8 cellular contexts compared by ENCODE assay signal in the genomic region with DNA sequence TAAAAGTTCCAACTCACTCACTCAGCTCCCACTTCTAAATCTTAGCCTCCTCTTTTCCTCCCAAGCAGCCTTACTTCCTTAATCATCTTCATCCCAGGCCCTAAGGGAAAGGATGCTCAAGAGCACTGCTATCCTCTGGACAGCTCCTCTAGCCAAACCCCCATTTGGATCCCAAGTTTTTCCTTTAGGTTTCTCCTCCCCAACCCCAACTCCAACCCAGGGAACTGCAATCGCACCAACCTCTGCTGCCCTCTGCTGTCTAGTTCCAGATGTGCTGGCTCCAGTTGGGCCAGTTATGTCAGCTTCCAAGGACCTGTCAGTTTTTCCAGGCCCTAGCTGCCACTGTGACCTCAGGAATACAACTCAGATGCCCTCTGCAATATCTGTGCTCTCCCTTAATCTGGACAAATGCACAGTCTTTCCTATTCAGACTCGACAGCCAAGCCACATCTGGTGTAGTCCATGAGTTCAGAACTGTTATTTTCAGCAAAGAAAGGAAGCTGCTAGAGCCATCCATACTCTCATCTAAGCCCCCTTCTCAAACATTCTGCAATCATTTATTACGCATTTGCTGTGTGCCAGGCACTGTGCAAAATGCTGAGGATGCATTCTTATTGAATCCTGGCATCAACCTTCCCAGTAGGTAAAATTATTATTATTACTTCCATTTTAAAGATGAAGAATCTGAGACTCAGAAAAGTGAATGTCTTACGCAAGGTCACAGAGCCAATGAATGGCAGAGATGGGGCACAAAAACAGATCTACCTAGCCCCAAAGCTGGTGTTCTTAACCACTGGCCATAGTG. TPM values are rescaled to one million over a fixed set of nuclear protein-coding genes. Genes with fewer than 3 reads are reported as not detected.
DNase-seq lines count a peak whose midpoint lies in the region; ATAC-seq and TF ChIP-seq lines count a peak whose summit lies in the region.

No MANE protein-coding gene starts in this region.

- POLR2A ChIA-PET in SK-N-SH (lab: Yijun Ruan, JAX), result interaction anchor here (0.9 to 1.6 kb wide), 2 partner anchors 12 to 32 kb away, joined by 3 to 6 read pairs; partner anchors contain the start of gene XPNPEP2

- CTCF ChIA-PET in SK-N-SH (lab: Yijun Ruan, JAX), result interaction anchor here (0.6 to 4.9 kb wide), 49 partner anchors 9 to 340 kb away, joined by 3 to 119 read pairs (median 4); partner anchors contain the start of genes APLN and XPNPEP2

- H3K4me3 ChIP-seq in SK-N-SH (ENCODE audit: low read depth in 2 of 2, low read length in 1 of 2) (no peak overlapping the region), choroid plexus epithelial cell (ENCODE audit: low read depth, low read length) (no peak overlapping the region), left lung (no peak overlapping the region)

- no peaks in the 10 kb centered on the region for H3K9me2 ChIP-seq in SK-N-SH

- peaks cover 6% of the 10 kb centered on the region for H3K27me3 ChIP-seq in SK-N-SH (ENCODE audit: insufficient read depth)
- H3K27me3 ChIP-seq in left lung, result peaks cover 0 to 4% of the 10 kb centered on the region in 2 donors

- H3K9ac ChIP-seq in SK-N-SH, result no peak overlapping the region

- H3K36me3 ChIP-seq in SK-N-SH (replicated peaks in 1 of 2; ENCODE audit: control insufficient read depth in 1 of 2, insufficient read depth in 2 of 2, low read length in 1 of 2) (no peaks in the 10 kb centered on the region), left lung (no peaks in the 10 kb centered on the region)

- H3K79me2 ChIP-seq in SK-N-SH (ENCODE audit: insufficient read depth), result no peaks in the 10 kb centered on the region

- TF ChIP-seq EP300 in SK-N-SH (IDR thresholded peaks at IDR 0.05; ENCODE audit: borderline replicate concordance in 1 of 2, low read depth in 1 of 2, low read length in 1 of 2), result no peak

- H3F3A ChIP-seq in SK-N-SH (replicated peaks; ENCODE audit: insufficient read depth), result no peaks in the 10 kb centered on the region

- peak; percentile 88 for TF ChIP-seq RAD21 in SK-N-SH (IDR thresholded peaks at IDR 0.05; ENCODE audit: low read length)

- no peaks in the 10 kb centered on the region; a peak in 1 of 4 replicates for H3K4me1 ChIP-seq in SK-N-SH (ENCODE audit: control insufficient read depth in 1 of 2, insufficient read depth in 2 of 2, low read depth in 1 of 2, low read length in 1 of 2)
- no peaks in the 10 kb centered on the region for H3K4me1 ChIP-seq in left lung

- WGBS in SK-N-SH (ENCODE audit: low lambda C conversion rate), result 15% methylated on average over 4 of the region's 4 CpGs

- intact Hi-C loops in left lung (cut with DNase I), result loop anchor here in 1 of 2 donors (10.0 kb wide), 2 partner anchors 92 to 122 kb away; no protein-coding TSS in a partner anchor

- no peak overlapping the region for H3K4me2 ChIP-seq in SK-N-SH

- H3K27ac ChIP-seq in SK-N-SH (ENCODE audit: low read depth in 2 of 2, low read length in 1 of 2), result no peak overlapping the region
- H3K27ac ChIP-seq in left lung, result no peak overlapping the region

- ATAC-seq in left lung, result peak; percentile 93
- ATAC-seq in stimulated activated naive CD8-positive, alpha-beta T cell treated with anti-CD3 and anti-CD28 coated beads, Interleukin-15, Interleukin-2, amounts not matched to agents 100 U/mL and 50 U/mL, for 24 hours, result no peak
- ATAC-seq in HG03097 (IDR thresholded peaks at IDR 0.05; ENCODE audit: low FRiP score, unreplicated experiment), result no peak
- ATAC-seq in HG02885 (IDR thresholded peaks at IDR 0.05; ENCODE audit: poor library complexity, unreplicated experiment), result no peak

- H4K20me1 ChIP-seq in SK-N-SH (ENCODE audit: insufficient read depth), result no peaks in the 10 kb centered on the region

- H2AFZ ChIP-seq in SK-N-SH (ENCODE audit: low read depth), result no peak overlapping the region

- TF ChIP-seq CTCF in SK-N-SH (IDR thresholded peaks at IDR 0.05), result peak; percentile 89
- peak; percentile 84 for TF ChIP-seq CTCF in choroid plexus epithelial cell (conservative IDR thresholded peaks at IDR 0.05; ENCODE audit: low read depth, low read length)
- peak; percentile 63 to 70 for TF ChIP-seq CTCF in left lung (IDR thresholded peaks at IDR 0.05)

- H3K9me3 ChIP-seq in SK-N-SH (no peaks in the 10 kb centered on the region), left lung (no peaks in the 10 kb centered on the region)

- DNase-seq in DMS53 (lab: John Stamatoyannopoulos, UW) (peak; percentile 75), HuH-7.5 (ENCODE audit: low spot score) (peak; percentile 27), SK-N-SH (peak; percentile 51), choroid plexus epithelial cell (ENCODE audit: low read depth) (peak; percentile 68), left lung (peak in 1 of 2 donors; percentile 44)
- peak; percentile 50 for DNase-seq in stimulated activated naive CD8-positive, alpha-beta T cell treated with anti-CD3 and anti-CD28 coated beads, Interleukin-15, Interleukin-2, amounts not matched to agents 100 U/mL and 50 U/mL, for 24 hours

TF ChIP-seq in SK-N-SH, 30 proteins besides CTCF, POLR2A, EP300 and RAD21:
- peak; percentile 93 for TF ChIP-seq SMC3 (IDR thresholded peaks at IDR 0.05; ENCODE audit: low read depth, low read length)
- TF ChIP-seq IRF3 (IDR thresholded peaks at IDR 0.05; ENCODE audit: low read depth, low read length), result no peak
- TF ChIP-seq REST (IDR thresholded peaks at IDR 0.05; ENCODE audit: low read depth, low read length), result peak; percentile 94

RNA-seq across cellular contexts. Expression of gene XPNPEP2, which starts 12.3 kb away (rescaled TPM):
- polyA plus RNA-seq in SK-N-SH (2012; rRNA removed), result 0.19 and 0.21 TPM in 2 replicates
- polyA plus RNA-seq in SK-N-SH (2012; cell fraction: cytosol; rRNA removed), result 0.04 and 0.20 TPM in 2 replicates
- polyA plus RNA-seq in SK-N-SH (2012; cell fraction: nucleus; rRNA removed), result 0.11 and 0.12 TPM in 2 replicates
- total RNA-seq in left lung, result 1 to 10 TPM; 2.6 to 2.9 TPM

RNA-seq across cellular contexts. Expression of gene SASH3, which starts 53.2 kb away (rescaled TPM):
- polyA plus RNA-seq in SK-N-SH (2012; rRNA removed), result not detected in 2 replicates
- not detected in 2 replicates for polyA plus RNA-seq in SK-N-SH (2012; cell fraction: cytosol; rRNA removed)
- not detected in 2 replicates for polyA plus RNA-seq in SK-N-SH (2012; cell fraction: nucleus; rRNA removed)
- 10 to 100 TPM; 17.1 to 62.9 TPM for total RNA-seq in left lung
